18 cellular contexts compared by ENCODE assay signal in the genomic region with DNA sequence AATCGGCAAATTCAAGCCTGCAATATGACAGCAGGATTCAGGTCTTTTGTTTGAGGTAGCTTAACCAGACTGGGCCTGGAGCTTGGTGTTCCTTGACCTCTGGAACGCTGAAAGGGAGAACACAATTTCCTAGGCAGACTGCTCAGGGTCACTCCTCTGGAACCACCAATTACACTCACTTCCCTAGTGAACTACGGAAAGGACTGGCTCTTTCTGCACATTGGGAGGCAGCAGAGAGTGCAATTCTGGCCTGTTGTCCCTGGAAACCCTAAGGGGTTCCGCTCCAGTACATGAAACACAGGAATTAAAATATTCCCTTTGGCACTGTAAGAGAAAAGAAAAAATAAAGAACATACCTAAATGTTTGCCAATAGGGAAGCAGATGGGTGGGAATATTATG. TPM values are rescaled to one million over a fixed set of nuclear protein-coding genes. Genes with fewer than 3 reads are reported as not detected.
DNase-seq lines count a peak whose midpoint lies in the region; ATAC-seq and TF ChIP-seq lines count a peak whose summit lies in the region.
"Had no signal": no experiment of that assay in that cellular context is flagged by ENCODE, and none has a peak within 500 bp of the region (broad histone marks: within the 10 kb centered on the region; RNA-seq: fewer than 3 reads in every experiment).

No MANE protein-coding gene starts in this region.

- no peak overlapping the region for H3K4ac ChIP-seq in H9 (ENCODE audit: low read depth, low read length)

- H3K4me1 ChIP-seq in H9 (ENCODE audit: insufficient read depth, low read length) (peaks cover 15% of the 10 kb centered on the region), Panc1 (ENCODE audit: control insufficient read depth, insufficient read depth, low read length) (no peaks in the 10 kb centered on the region), neural progenitor cell (peaks cover 12% of the 10 kb centered on the region)
- H3K4me1 ChIP-seq: A549 had no signal

- H2BK20ac ChIP-seq in H9 (ENCODE audit: low read depth, low read length, poor library complexity, severe bottlenecking): no peak overlapping the region

- no peak overlapping the region for H2BK5ac ChIP-seq in H9 (ENCODE audit: insufficient read length, low read length)

- in situ Hi-C loops in Panc1 (cut with HindIII; ENCODE audit: low pct_unique_long_range_greater_than_20kb, low sequenced_read_pairs): no loop called here

- H3K14ac ChIP-seq in H9 (ENCODE audit: insufficient read depth, low read length): no peak overlapping the region

- peak overlapping the region in 1 of 2 experiments; percentile 30; a peak in 2 of 5 replicates for H3K4me3 Mint-ChIP-seq in H9
- H3K4me3 Mint-ChIP-seq in neural progenitor cell: no peak overlapping the region
- H3K4me3 Mint-ChIP-seq in immature natural killer cell: no peak overlapping the region
- H3K4me3 Mint-ChIP-seq: IgD-negative memory B cell had no signal

- H3K79me2 ChIP-seq in H9 (ENCODE audit: insufficient read depth, low read length) (no peaks in the 10 kb centered on the region), neural progenitor cell (ENCODE audit: low read depth) (peaks cover 74% of the 10 kb centered on the region)

- whole genome bisulfite sequencing in H9 (ENCODE audit: extremely low coverage, insufficient read length, low lambda C conversion rate): no CpG with 5 or more reads among the region's 4 CpGs

- no peak overlapping the region for H3K23ac ChIP-seq in H9 (ENCODE audit: insufficient read length, low read depth, low read length)

- TF ChIP-seq CTCF in H9 (conservative IDR thresholded peaks at IDR 0.05) (peak; percentile 54; the same call in 2 of the 3 replicates), Panc1 (IDR thresholded peaks at IDR 0.05) (0 out of 2 replicates have a peak, but pooled peaks have one; percentile 3), epithelial cell of proximal tubule (conservative IDR thresholded peaks at IDR 0.05; ENCODE audit: low read depth, low read length) (peak; percentile 41), neural progenitor cell (IDR thresholded peaks at IDR 0.05) (peak; percentile 14)

- no peak overlapping the region for H2AK5ac ChIP-seq in H9 (ENCODE audit: insufficient read length, low read length)

- H2BK12ac ChIP-seq in H9 (ENCODE audit: insufficient read length, low read depth, low read length): no peak overlapping the region

- H3K23me2 ChIP-seq in H9 (ENCODE audit: insufficient read length, low read depth, low read length, poor library complexity, severe bottlenecking): no peaks in the 10 kb centered on the region

- H3K56ac ChIP-seq in H9 (ENCODE audit: insufficient read length, low read depth, low read length): no peak overlapping the region

- ATAC-seq in Panc1: no peak
- ATAC-seq in HG02973 (IDR thresholded peaks at IDR 0.05; ENCODE audit: unreplicated experiment): no peak
- ATAC-seq: A549, Right ventricle myocardium inferior had no signal

- H3K36me3 ChIP-seq in Panc1 (ENCODE audit: control insufficient read depth, insufficient read depth, low read length) (no peaks in the 10 kb centered on the region), neural progenitor cell (peaks cover 15% of the 10 kb centered on the region)
- H3K36me3 ChIP-seq: BLaER1 treated with 17β-estradiol and CSF1 and Interleukin-3, amounts not matched to agents 10 nM and 100 nM had no signal

- H3K27ac Mint-ChIP-seq in H9: peak overlapping the region in 2 of 3 experiments; percentile 44 to 53; a peak in 3 of 7 replicates
- no peak overlapping the region for H3K27ac Mint-ChIP-seq in neural progenitor cell
- H3K27ac Mint-ChIP-seq in immature natural killer cell: no peak overlapping the region
- H3K27ac Mint-ChIP-seq: IgD-negative memory B cell had no signal

- peaks cover 23% of the 10 kb centered on the region for H3F3A ChIP-seq in neural progenitor cell (ENCODE audit: low read depth)

- H3K27me3 ChIP-seq in H9 (ENCODE audit: insufficient read depth, low read length) (no peaks in the 10 kb centered on the region), Panc1 (ENCODE audit: control insufficient read depth, insufficient read depth, low read length) (no peaks in the 10 kb centered on the region; the same call in 1 of the 2 replicates), neural progenitor cell (no peaks in the 10 kb centered on the region)

- no peak overlapping the region for H3K18ac ChIP-seq in H9 (ENCODE audit: insufficient read length, low read depth, low read length)

- no peaks in the 10 kb centered on the region for H3K79me1 ChIP-seq in H9 (ENCODE audit: insufficient read depth, low read depth, low read length, poor library complexity, severe bottlenecking)

- H2AFZ ChIP-seq in H9 (ENCODE audit: low read length) (no peak overlapping the region), neural progenitor cell (replicated peaks) (no peak overlapping the region)

- H3K27ac ChIP-seq in H9 (ENCODE audit: insufficient read length, low read depth, low read length): no peak overlapping the region
- no peak overlapping the region for H3K27ac ChIP-seq in Panc1 (ENCODE audit: low read length)
- no peak overlapping the region for H3K27ac ChIP-seq in neural progenitor cell
- H3K27ac ChIP-seq: A549; BLaER1 treated with 17β-estradiol and CSF1 and Interleukin-3, amounts not matched to agents 10 nM and 100 nM; SK-N-MC had no signal

- no peak overlapping the region for H4K8ac ChIP-seq in H9 (replicated peaks; ENCODE audit: insufficient read length, low read depth, low read length)

- H4K5ac ChIP-seq in H9 (ENCODE audit: insufficient read length, low read depth, low read length): no peak overlapping the region

- no peak overlapping the region for H2BK120ac ChIP-seq in H9 (ENCODE audit: low read depth, low read length, poor library complexity, severe bottlenecking)

- H3K4me1 Mint-ChIP-seq in H9: peaks cover 44 to 60% of the 10 kb centered on the region in 2 experiments
- H3K4me1 Mint-ChIP-seq in neural progenitor cell: peaks cover 20% of the 10 kb centered on the region
- H3K4me1 Mint-ChIP-seq in immature natural killer cell: peaks cover 13 to 16% of the 10 kb centered on the region in 2 donors

- H3K4me3 ChIP-seq in Panc1 (ENCODE audit: low read depth in 2 of 2, low read length in 2 of 2) (no peak overlapping the region), epithelial cell of proximal tubule (ENCODE audit: low read depth, low read length) (no peak overlapping the region), neural progenitor cell (no peak overlapping the region)
- H3K4me3 ChIP-seq: A549; BLaER1 treated with 17β-estradiol and CSF1 and Interleukin-3, amounts not matched to agents 10 nM and 100 nM; SK-N-MC had no signal

- H3K4me2 ChIP-seq in H9 (ENCODE audit: insufficient read depth, insufficient read length, low read length) (no peak overlapping the region), neural progenitor cell (no peak overlapping the region)
- H3K4me2 ChIP-seq: A549; BLaER1 treated with 17β-estradiol and CSF1 and Interleukin-3, amounts not matched to agents 10 nM and 100 nM had no signal

- CTCF ChIA-PET in Panc1 (lab: Charles Lee): no interaction called here

- no peak overlapping the region for H2BK15ac ChIP-seq in H9 (ENCODE audit: low read depth, low read length)

- H3K36me3 Mint-ChIP-seq in H9 (ENCODE audit: insufficient read depth in 1 of 3, low read depth in 3 of 3): peaks cover 0 to 14% (median 6%) of the 10 kb centered on the region in 3 experiments; a peak in 4 of 7 replicates
- H3K36me3 Mint-ChIP-seq in neural progenitor cell: peaks cover 6% of the 10 kb centered on the region
- no peaks in the 10 kb centered on the region for H3K36me3 Mint-ChIP-seq in immature natural killer cell
- H3K36me3 Mint-ChIP-seq: IgD-negative memory B cell had no signal

- H3K27me3 Mint-ChIP-seq in H9 (ENCODE audit: low read depth) (no peaks in the 10 kb centered on the region), neural progenitor cell (ENCODE audit: insufficient read depth, low read depth) (no peaks in the 10 kb centered on the region), immature natural killer cell (ENCODE audit: low read depth in 3 of 3) (peaks cover 0 to 4% (median 2%) of the 10 kb centered on the region in 3 donors)

- POLR2A ChIA-PET in Panc1 (lab: Charles Lee): no interaction called here

- H3T11ph ChIP-seq in H9 (ENCODE audit: low read length): no peak overlapping the region

- H3K9ac ChIP-seq in H9 (ENCODE audit: extremely low read depth, insufficient read length, low read length) (no peak overlapping the region), neural progenitor cell (no peak overlapping the region)
- H3K9ac ChIP-seq: BLaER1 treated with 17β-estradiol and CSF1 and Interleukin-3, amounts not matched to agents 10 nM and 100 nM had no signal

- intact Hi-C loops in Panc1 (cut with micrococcal nuclease; ENCODE audit: unreplicated experiment): no loop called here

- no peaks in the 10 kb centered on the region for H3K9me3 Mint-ChIP-seq in H9
- peaks cover 5% of the 10 kb centered on the region for H3K9me3 Mint-ChIP-seq in neural progenitor cell
- no peaks in the 10 kb centered on the region for H3K9me3 Mint-ChIP-seq in immature natural killer cell

- no peak overlapping the region for H4K91ac ChIP-seq in H9 (ENCODE audit: insufficient read length, low read depth, low read length)

- H4K20me1 ChIP-seq in H9 (ENCODE audit: control insufficient read depth, insufficient read depth, insufficient read length): no peaks in the 10 kb centered on the region
- peaks cover 44% of the 10 kb centered on the region for H4K20me1 ChIP-seq in neural progenitor cell (ENCODE audit: low read depth)
- H4K20me1 ChIP-seq: BLaER1 treated with 17β-estradiol and CSF1 and Interleukin-3, amounts not matched to agents 10 nM and 100 nM had no signal

- no peak for DNase-seq in H9
- no peak for DNase-seq in Panc1 (ENCODE audit: low read depth, low spot score)
- no peak for DNase-seq in epithelial cell of proximal tubule (ENCODE audit: low read depth)
- DNase-seq in neural progenitor cell (ENCODE audit: low spot score): no peak
- no peak for DNase-seq in immature natural killer cell
- DNase-seq in activated gamma-delta T cell (lab: John Stamatoyannopoulos, UW): no peak
- DNase-seq: GF-D8, NCI-H187 treated with DMSO at 0.1 percent for 48 hours, NCI-H2171 treated with DMSO at 0.1 percent for 48 hours, NCI-H774 had no signal

- H3K9me3 ChIP-seq in H9 (ENCODE audit: control insufficient read depth, low read depth, low read length) (no peaks in the 10 kb centered on the region), Panc1 (ENCODE audit: control insufficient read depth, insufficient read depth, low read depth, low read length) (no peaks in the 10 kb centered on the region), neural progenitor cell (ENCODE audit: low read depth) (no peaks in the 10 kb centered on the region)
- H3K9me3 ChIP-seq: A549 had no signal

- BruUV-seq in Panc1 (replicated peaks; lab: Mats Ljungman, UMichigan): no TSS peak

RNA-seq across cellular contexts. Expression of a gene that starts 58.6 kb away (rescaled TPM):
- total RNA-seq in H9 (2021) (106 and 108 TPM in 2 replicates), Panc1 (2021; ENCODE audit: unreplicated experiment) (0.95 TPM), epithelial cell of proximal tubule (0.94 and 3.3 TPM in 2 replicates), neural progenitor cell (ENCODE audit: low replicate concordance) (968 and 1,039 TPM in 2 replicates)
- 0.27 TPM for polyA plus RNA-seq in Panc1 (2012; ENCODE audit: insufficient read length)
- not detected for polyA plus RNA-seq in immature natural killer cell
- total RNA-seq: LHCN-M2, NCI-H460 had no signal
- polyA plus RNA-seq: A549 had no signal

Comparison
In these comparisons a context has a peak if more than half of its experiments do, and no peak if none do; other contexts are left out.
1. H3K27ac Mint-ChIP-seq: peak in H9 (2 of 3); none in neural progenitor cell (single experiment) and immature natural killer cell (0 of 6).
2. CTCF ChIP-seq: peak in every context shown above with its lines; median percentile 54 in H9; 41 in epithelial cell of proximal tubule; 14 in neural progenitor cell; 3 in Panc1.
3. RNA of a gene that starts 58.6 kb away (total RNA-seq): 968 to 1,039 TPM in neural progenitor cell and 106 to 108 TPM in H9; 0.94 to 3.3 TPM in epithelial cell of proximal tubule and 0.95 TPM in Panc1 (single experiment); every median in the first group is over 10 times any median in the second.